13 cellular contexts compared by ENCODE assay signal in the genomic region with DNA sequence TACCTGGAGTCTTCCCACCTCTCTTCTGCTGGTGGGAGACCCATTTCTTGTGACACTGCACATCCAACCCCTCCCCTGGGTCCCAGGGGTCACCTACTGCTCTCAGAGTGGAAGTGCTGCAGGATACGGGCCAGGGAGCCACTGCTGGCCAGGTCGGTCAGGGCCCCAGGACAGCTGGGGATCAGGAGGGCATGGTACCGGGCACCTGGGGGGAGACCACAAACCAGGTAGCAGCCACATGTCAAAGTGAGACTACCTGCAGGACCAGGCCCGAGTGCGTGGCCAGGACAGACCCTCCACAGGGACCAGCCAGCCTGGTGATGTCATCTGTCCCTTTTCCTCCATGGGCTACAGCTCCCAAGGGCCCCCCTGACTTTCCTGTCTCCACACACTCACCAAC. TPM values are rescaled to one million over a fixed set of nuclear protein-coding genes. Genes with fewer than 3 reads are reported as not detected.
"Had no signal": no experiment of that assay in that cellular context is flagged by ENCODE, and none has a peak within 500 bp of the region (broad histone marks: within the 10 kb centered on the region; RNA-seq: fewer than 3 reads in every experiment).

No MANE protein-coding gene starts in this region.

- DNase-seq: activated CD4-positive, alpha-beta memory T cell treated with anti-CD3 and anti-CD28 coated beads for 36 hours; activated gamma-delta T cell; activated T-cell treated with anti-CD3 and anti-CD28 coated beads, Interleukin-2, amount 50 U/mL, for 48 hours; effector memory CD8-positive, alpha-beta T cell; SW 1271 had no signal

- H3K27ac ChIP-seq: ascending aorta, cardiac muscle cell, neutrophil had no signal

- H3K9me3 ChIP-seq: ascending aorta, neutrophil had no signal

- H3K27me3 ChIP-seq: ascending aorta, cardiac muscle cell, neutrophil had no signal

- H3K4me3 ChIP-seq: ascending aorta, cardiac muscle cell, smooth muscle cell had no signal

RNA-seq across cellular contexts. Expression of a gene that starts 16.5 kb away (rescaled TPM):
- total RNA-seq: ascending aorta, epithelial cell of proximal tubule, lower leg skin, progenitor cell of endocrine pancreas, smooth muscle cell, subcutaneous adipose tissue had no signal
